In genomic region chr22:38230108-38230825, GRCh38 we compare ENCODE assay signal across 8 cellular contexts. TPM values are rescaled to one million over a fixed set of nuclear protein-coding genes. Genes with fewer than 3 reads are reported as not detected.
DNase-seq lines count a peak whose midpoint lies in the region; ATAC-seq and TF ChIP-seq lines count a peak whose summit lies in the region.

No MANE protein-coding gene starts in this region.

- peaks cover 0 to 66% (median 0%) of the 10 kb centered on the region in 3 donors for H3K36me3 ChIP-seq in Peyer's patch
- H3K36me3 ChIP-seq in mammary epithelial cell (ENCODE audit: insufficient read depth, low read length), result peaks cover 5% of the 10 kb centered on the region
- H3K36me3 ChIP-seq in tibial nerve, result peaks cover 0 to 78% (median 0%) of the 10 kb centered on the region in 3 donors

- peak; percentile 75 for ATAC-seq in left colon
- ATAC-seq in HG02970 (IDR thresholded peaks at IDR 0.05; ENCODE audit: low FRiP score, unreplicated experiment), result no peak
- ATAC-seq in HG03439 (IDR thresholded peaks at IDR 0.05; ENCODE audit: unreplicated experiment), result no peak

- 75% methylated on average over 12 of the region's 15 CpGs for WGBS in mammary epithelial cell (ENCODE audit: low coverage, missing lambda C conversion rate)
- WGBS in tibial nerve, 2 donors, result 69 to 73% methylated on average over 12 to 14 of the region's 15 CpGs

- H2AFZ ChIP-seq in mammary epithelial cell (ENCODE audit: low read depth, low read length), result no peak overlapping the region

- peak in 1 of 2 donors; percentile 19 for TF ChIP-seq EP300 in tibial nerve (IDR thresholded peaks at IDR 0.05)

- CTCF ChIA-PET in mammary epithelial cell (lab: Charles Lee; ENCODE audit: low non-redundant PET), result interaction anchor here (0.6 kb wide), 2 partner anchors 115 to 337 kb away, joined by 4 to 6 read pairs; no protein-coding TSS in a partner anchor

- DNase-seq in activated T-cell treated with anti-CD3 and anti-CD28 coated beads, Interleukin-2, amount 50 U/mL, for 1 hour, result peak; percentile 40
- DNase-seq in activated T-cell treated with anti-CD3 and anti-CD28 coated beads for 4 hours (no peak), Peyer's patch (peak in 2 of 3 donors; percentile 68 to 78), mammary epithelial cell (no peak), left colon (peak; percentile 75 to 79), tibial nerve (ENCODE audit: low spot score in 2 of 2) (no peak)

- H3K4me2 ChIP-seq in mammary epithelial cell (ENCODE audit: insufficient read depth, low read depth, low read length), result no peak overlapping the region

- H3K79me2 ChIP-seq in mammary epithelial cell (ENCODE audit: insufficient read depth, low read length), result peaks cover 10% of the 10 kb centered on the region

- H3K4me3 ChIP-seq in Peyer's patch, result no peak overlapping the region
- H3K4me3 ChIP-seq in mammary epithelial cell (replicated peaks in 1 of 3; ENCODE audit: insufficient read depth in 1 of 3, low read depth in 2 of 3, low read length in 3 of 3), result no peak overlapping the region
- no peak overlapping the region for H3K4me3 ChIP-seq in tibial nerve

- TF ChIP-seq POLR2A in Peyer's patch (IDR thresholded peaks at IDR 0.05), result no peak
- no peak for TF ChIP-seq POLR2A in tibial nerve (IDR thresholded peaks at IDR 0.05)

- TF ChIP-seq CTCF in Peyer's patch (IDR thresholded peaks at IDR 0.05) (peak in 4 of 6 experiments; percentile 31 to 76 (median 73)), mammary epithelial cell (conservative IDR thresholded peaks at IDR 0.05 in 1 of 2, IDR thresholded peaks at IDR 0.05 in 1 of 2; ENCODE audit: extremely low read depth in 1 of 2, insufficient read depth in 1 of 2, low read depth in 1 of 2, low read length in 2 of 2) (peak; percentile 56 to 71), tibial nerve (IDR thresholded peaks at IDR 0.05) (peak; percentile 22 to 73 (median 28))

- H3K27ac ChIP-seq in Peyer's patch (peak overlapping the region in 2 of 4 donors; percentile 15 to 57), mammary epithelial cell (ENCODE audit: insufficient read depth, low read depth, low read length) (peak overlapping the region; percentile 42), tibial nerve (peak overlapping the region; percentile 5 to 82 (median 52))

- in situ Hi-C loops in mammary epithelial cell (cut with MboI; ENCODE audit: low sequenced_read_pairs in 2 of 2), result no loop called here

- no peaks in the 10 kb centered on the region for H3K9me3 ChIP-seq in Peyer's patch
- H3K9me3 ChIP-seq in mammary epithelial cell (replicated peaks; ENCODE audit: insufficient read depth, low read length), result no peaks in the 10 kb centered on the region
- H3K9me3 ChIP-seq in tibial nerve, result no peaks in the 10 kb centered on the region

- no peak overlapping the region for H3K9ac ChIP-seq in mammary epithelial cell (ENCODE audit: insufficient read depth, low read length)

- dilution Hi-C loops in mammary epithelial cell (cut with HindIII; ENCODE audit: low sequenced_read_pairs), result loop anchor here (5.0 kb wide), 1 partner anchor 37 kb away; no protein-coding TSS in a partner anchor

- H3K4me1 ChIP-seq in Peyer's patch, result peaks cover 0 to 22% (median 0%) of the 10 kb centered on the region in 4 donors
- peaks cover 36% of the 10 kb centered on the region for H3K4me1 ChIP-seq in mammary epithelial cell (ENCODE audit: insufficient read depth, low read length)
- H3K4me1 ChIP-seq in tibial nerve, result peaks cover 0 to 72% (median 16%) of the 10 kb centered on the region in 4 donors

- intact Hi-C loops in mammary epithelial cell (cut with micrococcal nuclease), result loop anchor here (1.0 to 5.0 kb wide), 3 partner anchors 42 to 178 kb away; partner anchors contain the start of gene TMEM184B
- intact Hi-C loops in left colon (cut with DNase I, micrococcal nuclease), result no loop called here

- BruUV-seq in mammary epithelial cell (replicated peaks; lab: Mats Ljungman, UMichigan), result no TSS peak

- H3K27me3 ChIP-seq in Peyer's patch, result no peaks in the 10 kb centered on the region
- no peaks in the 10 kb centered on the region for H3K27me3 ChIP-seq in mammary epithelial cell (ENCODE audit: insufficient read depth, low read length)
- H3K27me3 ChIP-seq in tibial nerve, result no peaks in the 10 kb centered on the region

- no peaks in the 10 kb centered on the region for H4K20me1 ChIP-seq in mammary epithelial cell (ENCODE audit: insufficient read depth, low read length)

RNA-seq across cellular contexts. Expression of gene MAFF, which starts 28.5 kb away (rescaled TPM):
- total RNA-seq in Peyer's patch, result 10 to 100 TPM in 2 of 4 donors, 1 to 10 TPM in 2; 5.1 to 14.2 (median 12.0) TPM
- 10 to 100 TPM; 17.0 to 48.5 TPM for total RNA-seq in mammary epithelial cell
- polyA plus RNA-seq in mammary epithelial cell, result 13.9 TPM
- 5.3 TPM for polyA minus RNA-seq in mammary epithelial cell
- total RNA-seq in left colon, result 10 to 100 TPM; 18.0 to 22.2 TPM
- total RNA-seq in tibial nerve, result 100 to 1,000 TPM in 2 of 4 donors, 10 to 100 TPM in 2; 68.1 to 110 (median 96.8) TPM

RNA-seq across cellular contexts. Expression of gene TMEM184B, which starts 42.5 kb away (rescaled TPM):
- total RNA-seq in Peyer's patch (10 to 100 TPM; 39.1 to 56.1 (median 51.4) TPM), mammary epithelial cell (10 to 100 TPM; 26.2 to 68.5 TPM), left colon (10 to 100 TPM; 41.9 to 48.0 TPM), tibial nerve (100 to 1,000 TPM in 1 of 4 donors, 10 to 100 TPM in 3; 61.1 to 138 (median 72.0) TPM)
- 41.1 TPM for polyA plus RNA-seq in mammary epithelial cell
- 58.2 TPM for polyA minus RNA-seq in mammary epithelial cell

RNA-seq across cellular contexts. Expression of gene PLA2G6, which starts 48.6 kb away (rescaled TPM):
- total RNA-seq in Peyer's patch (100 to 1,000 TPM in 1 of 4 donors, 10 to 100 TPM in 3; 19.3 to 102 (median 60.6) TPM), mammary epithelial cell (10 to 100 TPM; 12.8 to 20.2 TPM), left colon (10 to 100 TPM; 21.2 to 24.9 TPM), tibial nerve (10 to 100 TPM; 48.5 to 60.3 (median 55.1) TPM)
- 7.8 TPM for polyA plus RNA-seq in mammary epithelial cell
- polyA minus RNA-seq in mammary epithelial cell, result 7.9 TPM

Comparison
In these comparisons a context has a peak if more than half of its experiments do, and no peak if none do; other contexts are left out.
1. DNase-seq: peak in activated T-cell treated with anti-CD3 and anti-CD28 coated beads, Interleukin-2, amount 50 U/mL, for 1 hour (single experiment), Peyer's patch (2 of 3) and left colon (2 of 2); none in activated T-cell treated with anti-CD3 and anti-CD28 coated beads for 4 hours (single experiment), mammary epithelial cell (single experiment) and tibial nerve (0 of 2).
2. Peak in every context shown above with its lines, with median percentiles within 50 percentile points of each other: CTCF ChIP-seq.